In genomic region chr12:109827080-109827479, GRCh38 we compare ENCODE assay signal across 27 cellular contexts. TPM values are rescaled to one million over a fixed set of nuclear protein-coding genes. Genes with fewer than 3 reads are reported as not detected.
"Had no signal": no experiment of that assay in that cellular context is flagged by ENCODE, and none has a peak within 500 bp of the region (broad histone marks: within the 10 kb centered on the region; RNA-seq: fewer than 3 reads in every experiment).

No MANE protein-coding gene starts in this region.

- ATAC-seq: pancreas; stimulated activated effector memory CD8-positive, alpha-beta T cell treated with anti-CD3 and anti-CD28 coated beads, Interleukin-12 subunit alpha, Interleukin-12 subunit beta, amount 100 ng/mL, for 72 hours had no signal

- FAIRE-seq: pancreas, small intestine, urothelium cell line had no signal

- H3K4me3 Mint-ChIP-seq: mesothelial cell of epicardium; stimulated activated effector memory CD8-positive, alpha-beta T cell treated with anti-CD3 and anti-CD28 coated beads, Interleukin-12 subunit alpha, Interleukin-12 subunit beta, amount 100 ng/mL, for 72 hours; stimulated activated naive CD8-positive, alpha-beta T cell treated with anti-CD3 and anti-CD28 coated beads, Interleukin-15, Interleukin-2, amounts not matched to agents 100 ng/mL and 50 ng/mL, for 24 hours had no signal

- H3K79me2 ChIP-seq: hepatocyte had no signal

- DNase-seq: islet precursor cell; left ventricle myocardium inferior; mesendoderm; naive B cell; nucleus accumbens; pancreas; retina; right cardiac atrium; sigmoid colon; small intestine; spleen; stimulated activated CD4-positive, alpha-beta T cell treated with anti-CD3 and anti-CD28 coated beads, Interleukin-4, amount 100 ng/mL, for 24 hours; stimulated activated naive CD4-positive, alpha-beta T cell; tibial artery; trophoblast cell; upper lobe of right lung had no signal

- H3K9me3 ChIP-seq: left ventricle myocardium inferior, pancreas, prostate gland, sigmoid colon, spleen, suprapubic skin, thoracic aorta, tibial artery, upper lobe of right lung had no signal

- H2AFZ ChIP-seq: hepatocyte had no signal

- H3K36me3 ChIP-seq: left ventricle myocardium inferior, pancreas, prostate gland, sigmoid colon, spleen, suprapubic skin, thoracic aorta, tibial artery, upper lobe of right lung had no signal

- H3K27ac ChIP-seq: hepatocyte, left ventricle myocardium inferior, pancreas, prostate gland, sigmoid colon, suprapubic skin, thoracic aorta, tibial artery, upper lobe of right lung had no signal

- H3K4me1 Mint-ChIP-seq: mesothelial cell of epicardium, naive B cell had no signal

- H3K9me3 Mint-ChIP-seq: mesothelial cell of epicardium; natural killer cell treated with Interleukin-12 subunit alpha and Interleukin-12 subunit beta and Interleukin-15 and Interleukin-18, amount 100 ng/mL, for 72 hours; stimulated activated effector memory CD8-positive, alpha-beta T cell treated with anti-CD3 and anti-CD28 coated beads, Interleukin-12 subunit alpha, Interleukin-12 subunit beta, amount 100 ng/mL, for 72 hours; stimulated activated naive CD8-positive, alpha-beta T cell treated with anti-CD3 and anti-CD28 coated beads, Interleukin-15, Interleukin-2, amounts not matched to agents 100 ng/mL and 50 ng/mL, for 24 hours had no signal

- H3K27ac Mint-ChIP-seq: mesothelial cell of epicardium; stimulated activated effector memory CD8-positive, alpha-beta T cell treated with anti-CD3 and anti-CD28 coated beads, Interleukin-12 subunit alpha, Interleukin-12 subunit beta, amount 100 ng/mL, for 72 hours; stimulated activated naive CD8-positive, alpha-beta T cell treated with anti-CD3 and anti-CD28 coated beads, Interleukin-15, Interleukin-2, amounts not matched to agents 100 ng/mL and 50 ng/mL, for 24 hours had no signal

- H3K4me2 ChIP-seq: hepatocyte had no signal

- H3K27me3 ChIP-seq: hepatocyte, pancreas, suprapubic skin had no signal

- H3K36me3 Mint-ChIP-seq: mesothelial cell of epicardium; naive B cell; natural killer cell treated with Interleukin-12 subunit alpha and Interleukin-12 subunit beta and Interleukin-15 and Interleukin-18, amount 100 ng/mL, for 72 hours; stimulated activated effector memory CD8-positive, alpha-beta T cell treated with anti-CD3 and anti-CD28 coated beads, Interleukin-12 subunit alpha, Interleukin-12 subunit beta, amount 100 ng/mL, for 72 hours had no signal

- H3K4me3 ChIP-seq: hepatocyte, left ventricle myocardium inferior, lung, pancreas, prostate gland, sigmoid colon, suprapubic skin, thoracic aorta, tibial artery, upper lobe of right lung had no signal

- H3K4me1 ChIP-seq: sigmoid colon, tibial artery, upper lobe of right lung had no signal

RNA-seq across cellular contexts. Expression of gene TRPV4, which starts 6.1 kb away (rescaled TPM):
- total RNA-seq: natural killer cell treated with Interleukin-12 subunit alpha and Interleukin-12 subunit beta and Interleukin-15 and Interleukin-18, amount 100 ng/mL, for 72 hours had no signal
- polyA plus RNA-seq: neural cell had no signal
